ENCODE assay signal across 14 cellular contexts in the genomic region with DNA sequence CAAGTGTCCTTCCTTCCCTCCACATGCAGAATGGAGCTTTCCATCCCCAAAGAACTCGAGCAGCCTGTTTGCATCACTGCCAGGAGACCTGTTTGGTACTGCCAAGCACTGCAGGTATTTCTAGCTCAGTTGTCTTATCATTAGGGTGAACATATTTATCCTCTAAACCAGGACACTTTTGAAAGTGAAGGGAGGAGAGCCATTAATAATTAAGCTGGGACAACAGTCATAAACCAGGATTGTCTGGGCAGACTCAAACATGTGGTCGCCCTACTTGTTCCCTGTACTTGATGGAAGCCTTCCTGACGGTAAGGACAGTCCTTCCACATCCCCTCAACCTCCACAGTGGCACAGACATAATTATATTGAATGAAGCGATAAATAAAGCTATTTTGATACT.
"Had no signal": no experiment of that assay in that cellular context is flagged by ENCODE, and none has a peak within 500 bp of the region (broad histone marks: within the 10 kb centered on the region; RNA-seq: fewer than 3 reads in every experiment).

No MANE protein-coding gene starts in this region.

- DNase-seq: activated CD4-positive, CD25-positive, alpha-beta regulatory T cell; activated CD8-positive, alpha-beta memory T cell treated with anti-CD3 and anti-CD28 coated beads, Interleukin-2, amount 10 ng/mL, durations not matched to agents 7 days and 5 days; activated T-cell treated with anti-CD3 and anti-CD28 coated beads, Interleukin-2, amount 50 U/mL, for 48 hours; adrenal gland; effector CD4-positive, alpha-beta T cell; foreskin melanocyte; heart right ventricle; left ventricle myocardium superior; mesendoderm; ovary; SW 1271 had no signal

- H3K27ac ChIP-seq: adrenal gland, coronary artery, heart right ventricle, neural progenitor cell, ovary, tibial nerve had no signal

- H3K9me3 ChIP-seq: adrenal gland, heart right ventricle, ovary, tibial nerve had no signal

- ATAC-seq: activated CD8-positive, alpha-beta memory T cell treated with anti-CD3 and anti-CD28 coated beads, Interleukin-2, amount 10 ng/mL, durations not matched to agents 7 days and 5 days; heart right ventricle; left ventricle myocardium superior had no signal

- H3K36me3 ChIP-seq: adrenal gland, heart right ventricle, neural progenitor cell, ovary, tibial nerve had no signal

- H3K27ac Mint-ChIP-seq: activated CD8-positive, alpha-beta memory T cell treated with anti-CD3 and anti-CD28 coated beads, Interleukin-2, amount 10 ng/mL, durations not matched to agents 7 days and 5 days; neural progenitor cell had no signal

- H3K27me3 Mint-ChIP-seq: activated CD8-positive, alpha-beta memory T cell treated with anti-CD3 and anti-CD28 coated beads, Interleukin-2, amount 10 ng/mL, durations not matched to agents 7 days and 5 days had no signal

- H3K4me3 Mint-ChIP-seq: activated CD8-positive, alpha-beta memory T cell treated with anti-CD3 and anti-CD28 coated beads, Interleukin-2, amount 10 ng/mL, durations not matched to agents 7 days and 5 days; neural progenitor cell had no signal

- H3K27me3 ChIP-seq: adrenal gland, heart right ventricle, ovary, tibial nerve had no signal

- H3K9me3 Mint-ChIP-seq: neural progenitor cell had no signal

- H3K4me3 ChIP-seq: adrenal gland, coronary artery, heart right ventricle, neural progenitor cell, ovary, tibial nerve had no signal
